In the genomic region with DNA sequence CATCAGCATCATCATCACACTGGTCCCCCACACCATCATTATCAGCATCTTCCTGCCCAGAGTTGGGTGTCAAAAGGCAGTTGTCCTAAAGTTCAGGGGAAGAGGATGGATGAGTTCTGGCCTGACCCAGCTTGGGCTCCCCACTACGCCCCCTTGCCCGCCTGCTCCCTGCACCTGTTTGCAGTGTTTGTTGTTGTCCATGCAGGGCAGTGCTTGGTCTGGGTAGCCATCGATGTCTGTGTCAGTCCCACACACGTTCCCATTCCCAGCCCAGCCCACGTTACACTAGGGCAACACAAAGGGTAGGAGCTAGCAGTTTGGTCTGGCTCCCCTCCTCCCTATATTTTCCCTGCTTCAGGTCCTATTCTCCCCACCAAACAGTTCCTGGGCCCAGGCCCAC, we compare ENCODE assay signal across 1 cellular context.
TF ChIP-seq lines count a peak whose summit lies in the region.

No MANE protein-coding gene starts in this region.

TF ChIP-seq in H1, 55 proteins besides CTCF, POLR2A, EP300 and RAD21:
- TF ChIP-seq JUN (IDR thresholded peaks at IDR 0.05; ENCODE audit: low read depth, low read length) (no peak), POLR2AphosphoS5 (IDR thresholded peaks at IDR 0.05; ENCODE audit: low read depth, low read length) (peak; percentile 65), SIN3A (conservative IDR thresholded peaks at IDR 0.05 in 1 of 2, IDR thresholded peaks at IDR 0.05 in 1 of 2; ENCODE audit: low read depth in 1 of 2, low read length in 2 of 2) (no peak)
